8 cellular contexts compared by ENCODE assay signal in the genomic region with DNA sequence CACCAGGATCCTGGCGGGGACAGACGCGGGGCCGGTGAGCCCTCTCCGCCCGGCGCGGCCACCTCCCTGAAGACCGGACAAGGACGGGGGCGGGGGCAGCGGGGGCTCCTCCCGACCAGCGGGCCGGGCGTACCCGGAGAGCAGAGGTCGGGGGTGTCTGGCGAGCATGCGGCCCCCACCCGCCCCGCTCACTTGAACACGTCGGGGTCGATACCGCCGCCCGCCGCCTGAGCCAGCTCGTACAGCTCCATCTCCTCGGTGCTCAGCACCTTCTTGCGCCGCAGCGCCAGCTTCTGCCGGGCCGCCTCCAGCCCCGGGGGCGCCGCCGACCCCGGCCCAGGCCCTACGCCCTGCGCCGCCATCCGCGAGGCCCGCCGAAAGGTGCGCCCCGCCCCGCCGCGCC. TPM values are rescaled to one million over a fixed set of nuclear protein-coding genes. Genes with fewer than 3 reads are reported as not detected.
A peak's percentile ranks its signal among the peaks of the same experiment; 100 is the strongest.
DNase-seq lines count a peak whose midpoint lies in the region; ATAC-seq, FAIRE-seq and TF ChIP-seq lines count a peak whose summit lies in the region.
"Not testable (repeated sequence)": the region's sequence is repeated elsewhere in the genome, so short reads cannot be mapped to it uniquely, and the experiment has no call there.

Gene MZT2A, minus strand, starts transcription at position 383 of the 403 bp plus-strand sequence. Its CDS starts 21 bp downstream, at position 362.

- H3K9me3 ChIP-seq in MG63; endothelial cell of umbilical vein (replicated peaks; ENCODE audit: control insufficient read depth, insufficient read depth, low read length); liver (ENCODE audit: control insufficient read depth in 4 of 4, low read length in 3 of 4): not testable (repeated sequence)

- H3K27me3 Mint-ChIP-seq in activated T-helper 17 cell treated with anti-CD3 and anti-CD28 coated beads, Interleukin-2, amount 50 U/mL, for 72 hours = not testable (repeated sequence)

- not testable (repeated sequence) for FAIRE-seq in endothelial cell of umbilical vein (lab: Jason Lieb, UNC)

- H3K4me1 ChIP-seq in endothelial cell of umbilical vein (ENCODE audit: control insufficient read depth, extremely low read depth, insufficient read depth, low read length) = peaks cover 11% of the 10 kb centered on the region
- H3K4me1 ChIP-seq in liver (ENCODE audit: control insufficient read depth in 4 of 4, insufficient read depth in 4 of 4, low read length in 3 of 4) = peaks cover 2 to 18% (median 13%) of the 10 kb centered on the region in 4 donors

- DNase-seq in AG08396 (ENCODE audit: low spot score) (peak; percentile 33), MG63 (peak; percentile 54), retina (peak; percentile 74)
- not testable (repeated sequence) for DNase-seq in endothelial cell of umbilical vein (ENCODE audit: low read depth, low spot score)

- peak; percentile 2 for TF ChIP-seq POLR2A in endothelial cell of umbilical vein (IDR thresholded peaks at IDR 0.05; ENCODE audit: low read depth, low read length)

- H3K36me3 Mint-ChIP-seq in activated T-helper 17 cell treated with anti-CD3 and anti-CD28 coated beads, Interleukin-2, amount 50 U/mL, for 72 hours (ENCODE audit: low read depth) = peaks cover 57% of the 10 kb centered on the region

- POLR2A ChIA-PET in endothelial cell of umbilical vein (lab: Charles Lee) = not testable (repeated sequence)

- not testable (repeated sequence) for H3K9me1 ChIP-seq in endothelial cell of umbilical vein (replicated peaks; ENCODE audit: control insufficient read depth, extremely low read depth, insufficient read depth, low read length)

- dilution Hi-C loops in endothelial cell of umbilical vein (cut with MboI; ENCODE audit: extremely low pct_ligation_motif_present, low sequenced_read_pairs) = not testable (repeated sequence)

- H4K20me1 ChIP-seq in endothelial cell of umbilical vein (replicated peaks; ENCODE audit: control insufficient read depth, extremely low read depth, insufficient read depth, low read length) = not testable (repeated sequence)

- not testable (repeated sequence) for BruUV-seq in endothelial cell of umbilical vein (replicated peaks; lab: Mats Ljungman, UMichigan)

- intact Hi-C loops in endothelial cell of umbilical vein (cut with micrococcal nuclease) = loop anchor here (1.0 to 5.0 kb wide), 6 partner anchors 35 to 385 kb away; partner anchors contain the start of genes CCDC74A and PLEKHB2

- ATAC-seq in GM19025 (IDR thresholded peaks at IDR 0.05; ENCODE audit: low read depth, unreplicated experiment) = peak; percentile 8
- peak; percentile 16 for ATAC-seq in HG02852 (IDR thresholded peaks at IDR 0.05; ENCODE audit: unreplicated experiment)
- ATAC-seq in activated T-helper 17 cell treated with anti-CD3 and anti-CD28 coated beads, Interleukin-2, amount 50 U/mL, for 72 hours (replicated peaks) = peak; percentile 5

- under 1% methylated on average over 53 of the region's 53 CpGs for WGBS in liver

- peak within 1 kb of the TSS; percentile 93 for H2AFZ ChIP-seq in endothelial cell of umbilical vein (ENCODE audit: low read depth, low read length)

- TF ChIP-seq CTCF in endothelial cell of umbilical vein (IDR thresholded peaks at IDR 0.05; ENCODE audit: extremely low read depth in 1 of 2, insufficient read depth in 1 of 2, low read depth in 1 of 2, low read length in 2 of 2); liver (IDR thresholded peaks at IDR 0.05; ENCODE audit: low read depth, low read length, missing input control): not testable (repeated sequence)

- H3K4me3 ChIP-seq in MG63 (peak within 1 kb of the TSS; percentile 95), endothelial cell of umbilical vein (replicated peaks in 1 of 3; ENCODE audit: insufficient read depth in 1 of 3, low read depth in 1 of 3, low read length in 3 of 3) (peak within 1 kb of the TSS; percentile 64 to 73 (median 73)), liver (ENCODE audit: low read depth in 1 of 3, low read length in 3 of 3) (peak within 1 kb of the TSS; percentile 74 to 94 (median 88))

- peak within 1 kb of the TSS; percentile 94 for H3K4me3 Mint-ChIP-seq in activated T-helper 17 cell treated with anti-CD3 and anti-CD28 coated beads, Interleukin-2, amount 50 U/mL, for 72 hours

- not testable (repeated sequence) for H3K27me3 ChIP-seq in MG63; endothelial cell of umbilical vein (ENCODE audit: control insufficient read depth in 2 of 2, insufficient read depth in 2 of 2, low read length in 2 of 2); liver (ENCODE audit: control insufficient read depth in 4 of 4, insufficient read depth in 4 of 4, low read length in 3 of 4)

- H3K4me1 Mint-ChIP-seq in activated T-helper 17 cell treated with anti-CD3 and anti-CD28 coated beads, Interleukin-2, amount 50 U/mL, for 72 hours = peaks cover 10% of the 10 kb centered on the region

- H3K36me3 ChIP-seq in MG63 = peaks cover 14% of the 10 kb centered on the region
- not testable (repeated sequence) for H3K36me3 ChIP-seq in endothelial cell of umbilical vein (ENCODE audit: control insufficient read depth in 2 of 2, extremely low read depth in 1 of 2, insufficient read depth in 2 of 2, low read length in 2 of 2); liver (ENCODE audit: control insufficient read depth in 4 of 4, insufficient read depth in 3 of 4, low read depth in 1 of 4, low read length in 3 of 4)

- peaks cover 61% of the 10 kb centered on the region for H3K79me2 ChIP-seq in endothelial cell of umbilical vein (ENCODE audit: control insufficient read depth, insufficient read depth, low read length)

- H3K9me3 Mint-ChIP-seq in activated T-helper 17 cell treated with anti-CD3 and anti-CD28 coated beads, Interleukin-2, amount 50 U/mL, for 72 hours = not testable (repeated sequence)

- CTCF ChIA-PET in endothelial cell of umbilical vein (lab: Charles Lee) = interaction anchor here (1.0 to 2.6 kb wide), 6 partner anchors 12 to 423 kb away, joined by 3 to 20 read pairs (median 12); no protein-coding TSS in a partner anchor

- peak within 1 kb of the TSS; percentile 94 for H3K27ac Mint-ChIP-seq in activated T-helper 17 cell treated with anti-CD3 and anti-CD28 coated beads, Interleukin-2, amount 50 U/mL, for 72 hours

- not testable (repeated sequence) for TF ChIP-seq RAD21 in liver (IDR thresholded peaks at IDR 0.05)

- H3K27ac ChIP-seq in endothelial cell of umbilical vein (ENCODE audit: insufficient read depth, low read depth, low read length) = peak within 1 kb of the TSS; percentile 69
- peak within 1 kb of the TSS; percentile 71 to 93 for H3K27ac ChIP-seq in liver (ENCODE audit: low read depth in 1 of 2, low read length in 2 of 2)

- H3K9ac ChIP-seq in endothelial cell of umbilical vein (replicated peaks; ENCODE audit: extremely low read depth, insufficient read depth, low read length) = peak within 1 kb of the TSS; percentile 73
- H3K9ac ChIP-seq in liver (ENCODE audit: low read depth in 1 of 2, low read length in 2 of 2) = peak within 1 kb of the TSS; percentile 67 to 77

- H3K4me2 ChIP-seq in endothelial cell of umbilical vein (ENCODE audit: insufficient read depth, low read length) = peak within 1 kb of the TSS; percentile 60

RNA-seq across cellular contexts. Expression of gene MZT2A, which starts in this region (rescaled TPM):
- total RNA-seq in MG63 (2014; rRNA removed; shearing (Covaris generic); ENCODE audit: low replicate concordance) = 149 and 245 TPM in 2 replicates
- total RNA-seq in activated T-helper 17 cell treated with anti-CD3 and anti-CD28 coated beads, Interleukin-2, amount 50 U/mL, for 72 hours = 100 to 1,000 TPM in 1 of 2 donors, 10 to 100 TPM in 1; 96.0 to 112 TPM
- total RNA-seq in endothelial cell of umbilical vein = 170 and 184 TPM in 2 replicates
- 117 and 204 TPM in 2 replicates for polyA plus RNA-seq in endothelial cell of umbilical vein
- polyA plus RNA-seq in endothelial cell of umbilical vein (2011; cell fraction: cytosol; rRNA removed) = 61.1 and 125 TPM in 2 replicates
- polyA plus RNA-seq in endothelial cell of umbilical vein (2011; cell fraction: nucleus; rRNA removed) = 30.5 and 31.3 TPM in 2 replicates
- polyA plus RNA-seq in endothelial cell of umbilical vein (2012) = 75.7 and 116 TPM in 2 replicates
- polyA minus RNA-seq in endothelial cell of umbilical vein = 15.9 and 17.2 TPM in 2 replicates
- 51.9 TPM for polyA minus RNA-seq in endothelial cell of umbilical vein (2011; cell fraction: cytosol; rRNA and poly(A)+ RNA removed)
- polyA minus RNA-seq in endothelial cell of umbilical vein (2011; cell fraction: nucleus; rRNA and poly(A)+ RNA removed) = 8.5 and 16.3 TPM in 2 replicates
- 10 to 100 TPM; 17.6 to 56.4 TPM for total RNA-seq in liver
- polyA plus RNA-seq in liver = 10 to 100 TPM; 49.6 to 74.2 TPM
